Comparison of ENCODE assay signal across 8 cellular contexts in the genomic region with DNA sequence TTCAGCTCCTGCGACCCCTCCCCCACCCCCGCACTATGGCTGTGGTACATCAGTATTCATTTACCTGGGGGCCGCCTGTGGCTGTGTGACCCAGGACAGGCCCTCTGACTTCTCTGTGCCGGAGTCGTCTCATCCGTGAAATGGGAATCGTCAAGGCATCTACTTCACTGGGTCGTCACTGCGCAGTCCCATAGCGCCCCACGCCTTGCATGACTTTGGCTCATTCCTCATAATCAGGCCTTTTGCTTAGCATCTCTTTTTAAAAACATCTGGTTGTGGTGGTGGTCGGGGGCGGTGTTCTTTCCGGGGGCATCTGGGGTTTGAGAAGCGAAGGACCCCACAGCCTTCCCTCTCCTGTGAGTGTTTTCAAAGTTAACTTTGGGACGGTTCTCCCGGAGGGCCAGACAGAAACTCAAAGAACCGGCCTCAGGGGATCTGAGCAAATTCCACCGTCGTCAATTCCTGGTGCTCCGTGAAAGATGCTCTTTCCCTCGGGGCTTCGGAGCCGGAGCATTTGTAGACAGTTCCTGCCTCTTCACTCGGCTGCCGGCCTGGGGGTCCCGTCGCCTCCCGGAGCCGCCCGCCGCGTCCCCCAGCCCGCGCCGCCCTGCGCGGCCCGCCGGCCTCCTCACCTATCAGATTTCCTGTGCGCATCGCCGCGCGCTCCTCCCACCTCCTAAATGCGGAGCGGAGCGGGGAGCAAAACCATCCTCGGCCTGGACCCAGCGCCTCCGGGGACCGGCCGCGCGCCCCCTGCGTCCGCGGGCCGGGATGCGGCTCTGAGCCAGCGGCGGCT. TPM values are rescaled to one million over a fixed set of nuclear protein-coding genes. Genes with fewer than 3 reads are reported as not detected.
A peak's percentile ranks its signal among the peaks of the same experiment; 100 is the strongest.
DNase-seq lines count a peak whose midpoint lies in the region; ATAC-seq and TF ChIP-seq lines count a peak whose summit lies in the region.

TSS of gene B3GALT5 (plus strand) at position 708 of the 796 bp plus-strand sequence. CDS start 47,620 bp downstream, outside the sequence.

- POLR2A ChIA-PET in AG04450 (lab: Yijun Ruan, JAX): no interaction called here

- peak within 1 kb of the TSS; percentile 42 for H3K4me3 ChIP-seq in AG04450 (ENCODE audit: low read depth, low read length)
- H3K4me3 ChIP-seq in HUES64 (ENCODE audit: low read length): peak within 1 kb of the TSS; percentile 96
- H3K4me3 ChIP-seq in muscle layer of duodenum (ENCODE audit: low read depth in 1 of 2, low read length in 2 of 2): peak within 1 kb of the TSS; percentile 44 to 67

- H3K27me3 ChIP-seq in AG04450 (ENCODE audit: control insufficient read depth, insufficient read depth, low read length) (peaks cover 40% of the 10 kb centered on the region), HUES64 (ENCODE audit: insufficient read depth, low read length) (peaks cover 8% of the 10 kb centered on the region; the same call in 1 of the 2 replicates), muscle layer of duodenum (ENCODE audit: low read depth, low read length) (peaks cover 4% of the 10 kb centered on the region)

- H3K4me3 Mint-ChIP-seq in stimulated activated memory B cell treated with anti-CD40 and anti-IgM and Interleukin-4, amounts not matched to agents 10 μg/mL and 1 μg/mL and 100 μg/mL, for 72 hours: no peak within 1 kb of the TSS

- H3K27me3 Mint-ChIP-seq in stimulated activated memory B cell treated with anti-CD40 and anti-IgM and Interleukin-4, amounts not matched to agents 10 μg/mL and 1 μg/mL and 100 μg/mL, for 72 hours: peaks cover 51% of the 10 kb centered on the region

- peaks cover 3% of the 10 kb centered on the region for H3K9me3 Mint-ChIP-seq in stimulated activated memory B cell treated with anti-CD40 and anti-IgM and Interleukin-4, amounts not matched to agents 10 μg/mL and 1 μg/mL and 100 μg/mL, for 72 hours

- H3K36me3 Mint-ChIP-seq in stimulated activated memory B cell treated with anti-CD40 and anti-IgM and Interleukin-4, amounts not matched to agents 10 μg/mL and 1 μg/mL and 100 μg/mL, for 72 hours: no peaks in the 10 kb centered on the region

- H3K9me3 ChIP-seq in AG04450 (ENCODE audit: control insufficient read depth, insufficient read depth, low read length) (no peaks in the 10 kb centered on the region), HUES64 (ENCODE audit: insufficient read depth, low read depth, low read length) (no peaks in the 10 kb centered on the region), muscle layer of duodenum (ENCODE audit: control insufficient read depth in 1 of 2, low read length in 2 of 2) (no peaks in the 10 kb centered on the region)

- ATAC-seq in GM19395 (IDR thresholded peaks at IDR 0.05; ENCODE audit: unreplicated experiment): no peak
- ATAC-seq in HG03095 (IDR thresholded peaks at IDR 0.05; ENCODE audit: unreplicated experiment): no peak
- ATAC-seq in stimulated activated memory B cell treated with anti-CD40 and anti-IgM and Interleukin-4, amounts not matched to agents 10 μg/mL and 1 μg/mL and 100 μg/mL, for 72 hours: no peak

- peak within 1 kb of the TSS; percentile 71 for H3K9ac ChIP-seq in HUES64 (ENCODE audit: low read depth, low read length)

- no peak within 1 kb of the TSS for H3K27ac Mint-ChIP-seq in stimulated activated memory B cell treated with anti-CD40 and anti-IgM and Interleukin-4, amounts not matched to agents 10 μg/mL and 1 μg/mL and 100 μg/mL, for 72 hours

- H3K4me1 ChIP-seq in HUES64 (ENCODE audit: insufficient read depth, low read length): peaks cover 39% of the 10 kb centered on the region
- H3K4me1 ChIP-seq in muscle layer of duodenum (ENCODE audit: control insufficient read depth in 1 of 2, insufficient read depth in 2 of 2, low read length in 2 of 2): peaks cover 0 to 10% of the 10 kb centered on the region in 2 donors

- CTCF ChIA-PET in AG04450 (lab: Charles Lee): no interaction called here

- 2% methylated on average over 62 of the region's 62 CpGs for WGBS in HUES64

- no peak for TF ChIP-seq CTCF in AG04450 (IDR thresholded peaks at IDR 0.05; ENCODE audit: low read depth, low read length)

- no peak within 1 kb of the TSS for H3K27ac ChIP-seq in AG04450 (ENCODE audit: low read depth, low read length)
- H3K27ac ChIP-seq in HUES64 (ENCODE audit: low read depth, low read length): peak within 1 kb of the TSS; percentile 65; the same call in 1 of the 2 replicates
- H3K27ac ChIP-seq in muscle layer of duodenum (ENCODE audit: low read length): no peak within 1 kb of the TSS

- no peaks in the 10 kb centered on the region for H3K4me1 Mint-ChIP-seq in stimulated activated memory B cell treated with anti-CD40 and anti-IgM and Interleukin-4, amounts not matched to agents 10 μg/mL and 1 μg/mL and 100 μg/mL, for 72 hours

- peaks cover 24% of the 10 kb centered on the region for H3K36me3 ChIP-seq in HUES64 (ENCODE audit: insufficient read depth, low read length)
- no peaks in the 10 kb centered on the region for H3K36me3 ChIP-seq in muscle layer of duodenum (ENCODE audit: control insufficient read depth in 1 of 2, insufficient read depth in 2 of 2, low read length in 2 of 2)

- DNase-seq in AG04450 (ENCODE audit: low read depth, low spot score) (no peak), ecto neural progenitor cell (ENCODE audit: low spot score) (peak; percentile 88), germinal center (ENCODE audit: low spot score) (no peak)

RNA-seq across cellular contexts. Expression of gene B3GALT5, which starts in this region (rescaled TPM):
- 0.05 TPM in 2 replicates for polyA plus RNA-seq in AG04450 (2011; rRNA removed)
- 0.18 and 0.22 TPM in 2 replicates for polyA minus RNA-seq in AG04450 (2011; rRNA and poly(A)+ RNA removed)
- polyA plus RNA-seq in HUES64 (2013, experiment 1 of 2): 5.7 TPM
- 4.8 TPM for polyA plus RNA-seq in HUES64 (2013, experiment 2 of 2)

Comparison
In these comparisons a context has a peak if more than half of its experiments do, and no peak if none do; other contexts are left out.
1. H3K4me3 ChIP-seq: peak in every context shown above with its lines; median percentile 96 in HUES64; 56 in muscle layer of duodenum; 42 in AG04450.